In genomic region chr13:77859450-77859849, GRCh38 we compare ENCODE assay signal across 14 cellular contexts. TPM values are rescaled to one million over a fixed set of nuclear protein-coding genes. Genes with fewer than 3 reads are reported as not detected.
DNase-seq lines count a peak whose midpoint lies in the region; ATAC-seq, FAIRE-seq and TF ChIP-seq lines count a peak whose summit lies in the region.
"Had no signal": no experiment of that assay in that cellular context is flagged by ENCODE, and none has a peak within 500 bp of the region (broad histone marks: within the 10 kb centered on the region; RNA-seq: fewer than 3 reads in every experiment).

No MANE protein-coding gene starts in this region.

- no peak for FAIRE-seq in HepG2 (lab: Jason Lieb, UNC)
- FAIRE-seq: keratinocyte had no signal

- H3K9me3 Mint-ChIP-seq in GM23338 = no peaks in the 10 kb centered on the region
- H3K9me3 Mint-ChIP-seq: central memory CD8-positive, alpha-beta T cell; T-helper 1 cell treated with Interleukin-12 subunit alpha and Interleukin-12 subunit beta and Interleukin-4 antibody, amounts not matched to agents 30 μg/mL and 1 μg/mL, for 36 hours had no signal

- TF ChIP-seq POLR2A in testis (IDR thresholded peaks at IDR 0.05) (no peak), HepG2 (IDR thresholded peaks at IDR 0.05; ENCODE audit: insufficient read depth in 1 of 2, low read depth in 2 of 2, low read length in 2 of 2) (no peak)

- H2AFZ ChIP-seq in GM23338 (peak overlapping the region; percentile 19; the same call in 1 of the 2 replicates), HepG2 (ENCODE audit: low read length) (no peak overlapping the region)

- H3K27ac Mint-ChIP-seq in GM23338 = no peak overlapping the region; the same call in 1 of the 2 replicates
- H3K27ac Mint-ChIP-seq: T-helper 1 cell treated with Interleukin-12 subunit alpha and Interleukin-12 subunit beta and Interleukin-4 antibody, amounts not matched to agents 30 μg/mL and 1 μg/mL, for 36 hours had no signal

- H3K4me3 ChIP-seq in GM23338 = no peak overlapping the region
- H3K4me3 ChIP-seq in adipocyte (ENCODE audit: low read length) = peak overlapping the region; percentile 48
- H3K4me3 ChIP-seq in testis = no peak overlapping the region
- H3K4me3 ChIP-seq in HepG2 (replicated peaks in 1 of 3; ENCODE audit: insufficient read depth in 1 of 3, low read depth in 2 of 3, low read length in 3 of 3) = no peak overlapping the region

- intact Hi-C loops in left ventricle myocardium superior (cut with micrococcal nuclease) = no loop called here
- intact Hi-C loops in testis (cut with DNase I; ENCODE audit: low total_unique reads) = no loop called here
- intact Hi-C loops in HepG2 (cut with micrococcal nuclease; ENCODE audit: unreplicated experiment) = no loop called here

- H3K4me3 Mint-ChIP-seq in GM23338 = no peak overlapping the region
- H3K4me3 Mint-ChIP-seq: central memory CD8-positive, alpha-beta T cell; T-helper 1 cell treated with Interleukin-12 subunit alpha and Interleukin-12 subunit beta and Interleukin-4 antibody, amounts not matched to agents 30 μg/mL and 1 μg/mL, for 36 hours had no signal

- H3K36me3 ChIP-seq in GM23338 (ENCODE audit: insufficient read depth) = no peaks in the 10 kb centered on the region
- no peaks in the 10 kb centered on the region for H3K36me3 ChIP-seq in adipocyte (ENCODE audit: control insufficient read depth, insufficient read depth, low read length, severe bottlenecking)
- no peaks in the 10 kb centered on the region for H3K36me3 ChIP-seq in testis (ENCODE audit: low read depth, missing control alignments)
- H3K36me3 ChIP-seq in HepG2 (replicated peaks in 1 of 2; ENCODE audit: control insufficient read depth in 1 of 2, insufficient read depth in 2 of 2, low read length in 2 of 2) = no peaks in the 10 kb centered on the region

- peaks cover 2% of the 10 kb centered on the region for H3K27me3 Mint-ChIP-seq in GM23338 (ENCODE audit: insufficient read depth, low read depth, poor library complexity)

- H3K27me3 ChIP-seq in GM23338 (ENCODE audit: insufficient read depth) (no peaks in the 10 kb centered on the region), adipocyte (replicated peaks; ENCODE audit: control insufficient read depth, insufficient read depth, low read length) (no peaks in the 10 kb centered on the region), testis (no peaks in the 10 kb centered on the region), HepG2 (ENCODE audit: control insufficient read depth in 1 of 2, insufficient read depth in 2 of 2, low read length in 2 of 2) (no peaks in the 10 kb centered on the region; a peak in 1 of 5 replicates)

- DNase-seq in GM23338 (ENCODE audit: low spot score) (no peak), adipocyte (ENCODE audit: low read depth) (peak; percentile 64), left ventricle myocardium superior (no peak), testis (peak; percentile 18), NCI-H187 treated with DMSO at 0.1 percent for 48 hours (lab: John Stamatoyannopoulos, UW) (no peak), HepG2 (ENCODE audit: low spot score) (no peak)
- DNase-seq: activated CD4-positive, alpha-beta T cell treated with anti-CD3 and anti-CD28 coated beads, Interleukin-2, amount 50 U/mL, for 1 hour; activated effector memory CD4-positive, alpha-beta T cell treated with Interleukin-2 at 50 U/mL for 16 hours; NCI-H2081 treated with DMSO at 0.1 percent for 48 hours had no signal

- H3F3A ChIP-seq in GM23338 (replicated peaks; ENCODE audit: low read depth) = 0 out of 2 replicates have a peak, but pooled peaks cover 6% of the 10 kb centered on the region

- ATAC-seq in GM23338 = no peak
- ATAC-seq in left ventricle myocardium superior = peak; percentile 85
- ATAC-seq in HG03460 (IDR thresholded peaks at IDR 0.05; ENCODE audit: unreplicated experiment) = no peak
- ATAC-seq in HepG2 = no peak

- in situ Hi-C loops in HepG2 (cut with HindIII; ENCODE audit: extremely low pct_ligation_motif_present, low pct_unique_long_range_greater_than_20kb) = no loop called here

- H3K9me3 ChIP-seq in adipocyte (ENCODE audit: control insufficient read depth, low read length) (no peaks in the 10 kb centered on the region), testis (no peaks in the 10 kb centered on the region), HepG2 (ENCODE audit: low read length) (peaks cover 15% of the 10 kb centered on the region; the same call in 1 of the 2 replicates)

- 42 to 45% methylated on average over 8 of the region's 8 CpGs for WGBS in testis, 2 donors
- 24% methylated on average over 8 of the region's 8 CpGs for WGBS in HepG2 (ENCODE audit: low lambda C conversion rate)

- CTCF ChIA-PET in HepG2 (lab: Yijun Ruan, JAX; ENCODE audit: low intra/inter-chr PET ratio, low total read pairs) = no interaction called here

- TF ChIP-seq RAD21 in HepG2 (CRISPR knock-in tag; IDR thresholded peaks at IDR 0.05) = no peak

- H3K9ac ChIP-seq in adipocyte (ENCODE audit: low read length) = peak overlapping the region; percentile 36
- no peak overlapping the region for H3K9ac ChIP-seq in HepG2 (ENCODE audit: insufficient read depth, low read depth, low read length)

- peaks cover 7% of the 10 kb centered on the region; the same call in 2 of the 3 replicates for H3K36me3 Mint-ChIP-seq in GM23338 (ENCODE audit: low read depth)

- POLR2A ChIA-PET in HepG2 (lab: Yijun Ruan, JAX) = no interaction called here

- BruUV-seq in HepG2 (replicated peaks; lab: Mats Ljungman, UMichigan) = no TSS peak

- H3K79me2 ChIP-seq in GM23338 (replicated peaks; ENCODE audit: insufficient read depth) = no peaks in the 10 kb centered on the region
- H3K79me2 ChIP-seq in HepG2 (ENCODE audit: insufficient read depth, low read length) = no peaks in the 10 kb centered on the region

- H3K9me2 ChIP-seq in GM23338 (ENCODE audit: insufficient read depth) = peaks cover 6% of the 10 kb centered on the region; the same call in 1 of the 2 replicates

- no peak for TF ChIP-seq CTCF in GM23338 (conservative IDR thresholded peaks at IDR 0.05; ENCODE audit: low read depth in 2 of 2)
- TF ChIP-seq CTCF in testis (IDR thresholded peaks at IDR 0.05) = no peak
- TF ChIP-seq CTCF in HepG2 (CRISPR knock-in tag; IDR thresholded peaks at IDR 0.05) = no peak

- H3K4me1 ChIP-seq in GM23338 (ENCODE audit: insufficient read depth) = peaks cover 16% of the 10 kb centered on the region
- peaks cover 20% of the 10 kb centered on the region for H3K4me1 ChIP-seq in adipocyte (ENCODE audit: control insufficient read depth, insufficient read depth, low read length)
- no peaks in the 10 kb centered on the region for H3K4me1 ChIP-seq in testis
- H3K4me1 ChIP-seq in HepG2 (ENCODE audit: insufficient read depth, low read length) = no peaks in the 10 kb centered on the region

- H3K27ac ChIP-seq in GM23338 (ENCODE audit: low read depth) = no peak overlapping the region
- no peak overlapping the region for H3K27ac ChIP-seq in testis
- H3K27ac ChIP-seq in HepG2 (ENCODE audit: extremely low read length, insufficient read depth, low read length) = no peak overlapping the region

- peaks cover 39% of the 10 kb centered on the region for H3K4me1 Mint-ChIP-seq in GM23338
- H3K4me1 Mint-ChIP-seq: central memory CD8-positive, alpha-beta T cell had no signal

- H4K20me1 ChIP-seq in GM23338 (replicated peaks; ENCODE audit: insufficient read depth) = no peaks in the 10 kb centered on the region
- no peaks in the 10 kb centered on the region for H4K20me1 ChIP-seq in HepG2 (ENCODE audit: insufficient read depth, low read length)

- H3K4me2 ChIP-seq in GM23338 (no peak overlapping the region), HepG2 (ENCODE audit: low read depth, low read length) (no peak overlapping the region)

- no peak for TF ChIP-seq EP300 in HepG2 (IDR thresholded peaks at IDR 0.05; ENCODE audit: low read depth in 2 of 2, low read length in 2 of 2)
- TF ChIP-seq EP300 in HepG2 (CRISPR knock-in tag; IDR thresholded peaks at IDR 0.05; ENCODE audit: borderline replicate concordance) = no peak

TF ChIP-seq in GM23338, 12 proteins besides CTCF, POLR2A, EP300 and RAD21 (continues in another document):
- TF ChIP-seq CREB1 (CRISPR knock-in tag; IDR thresholded peaks at IDR 0.05; ENCODE audit: low read depth) (no peak), ZNF114 (CRISPR knock-in tag; IDR thresholded peaks at IDR 0.05) (no peak)

TF ChIP-seq in HepG2, 621 proteins besides CTCF, POLR2A, EP300 and RAD21 (continues in another document):
- no peak for TF ChIP-seq SATB2 (CRISPR knock-in tag; IDR thresholded peaks at IDR 0.05)
- no peak for TF ChIP-seq ZNF546 (CRISPR knock-in tag; conservative IDR thresholded peaks at IDR 0.05)

RNA-seq across cellular contexts. Expression of gene EDNRB, which starts 59.2 kb away (rescaled TPM):
- 28.9 and 29.2 TPM in 2 replicates for total RNA-seq in GM23338 (2014; rRNA removed; shearing (Covaris generic))
- polyA plus RNA-seq in GM23338 (2016; fragmentation: Nextera tagmentation; extraction: Ambion mirVana) (27.9 and 29.4 TPM in 2 replicates), testis (ENCODE audit: insufficient read depth, low read depth, low replicate concordance) (3.5 TPM), HepG2 (2011; rRNA removed) (not detected in 2 replicates)
- total RNA-seq in left ventricle myocardium superior (15.6 TPM), testis (1 to 10 TPM; 4.6 to 5.9 TPM), HepG2 (2016; rRNA removed; fragmentation: Illumina TruSeq; extraction: Trizol) (not detected in 2 replicates)
- total RNA-seq in HepG2 (2016; cell fraction: cytosol; rRNA removed; fragmentation: Illumina TruSeq; extraction: Trizol; ENCODE audit: low read depth) = not detected in 2 replicates
- not detected in 2 replicates for total RNA-seq in HepG2 (2016; cell fraction: insoluble cytoplasmic fraction; rRNA removed; fragmentation: Illumina TruSeq; extraction: Trizol)
- not detected in 2 replicates for total RNA-seq in HepG2 (2016; cell fraction: membrane; rRNA removed; fragmentation: Illumina TruSeq; extraction: Trizol)
- not detected in 2 replicates for total RNA-seq in HepG2 (2016; cell fraction: nucleus; rRNA removed; fragmentation: Illumina TruSeq; extraction: Trizol)
- polyA plus RNA-seq in HepG2 (2011; cell fraction: cytosol; rRNA removed) = not detected in 2 replicates
- polyA plus RNA-seq in HepG2 (2011; cell fraction: nucleus; rRNA removed) = not detected in 2 replicates
- polyA plus RNA-seq in HepG2 (2012) = not detected in 2 replicates
- polyA plus RNA-seq in HepG2 (2016; cell fraction: cytosol; fragmentation: Illumina TruSeq; extraction: Trizol; ENCODE audit: low read depth) = not detected in 2 replicates
- not detected in 2 replicates for polyA plus RNA-seq in HepG2 (2016; cell fraction: insoluble cytoplasmic fraction; fragmentation: Illumina TruSeq; extraction: Trizol; ENCODE audit: low read depth)
- not detected in 2 replicates for polyA plus RNA-seq in HepG2 (2016; cell fraction: membrane; fragmentation: Illumina TruSeq; extraction: Trizol; ENCODE audit: low read depth)
- polyA plus RNA-seq in HepG2 (2016; cell fraction: nucleus; fragmentation: Illumina TruSeq; extraction: Trizol; ENCODE audit: insufficient read depth, low read depth) = not detected in 2 replicates
- not detected in 2 replicates for polyA minus RNA-seq in HepG2 (2011; rRNA and poly(A)+ RNA removed; ENCODE audit: low replicate concordance)
- not detected in 2 replicates for polyA minus RNA-seq in HepG2 (2011; cell fraction: cytosol; rRNA and poly(A)+ RNA removed)
- polyA minus RNA-seq in HepG2 (2011; cell fraction: nucleus; rRNA and poly(A)+ RNA removed) = not detected in 2 replicates
- total RNA-seq: OCI-LY7 had no signal

Comparison
In these comparisons a context has a peak if more than half of its experiments do, and no peak if none do; other contexts are left out.
1. DNase-seq: peak in adipocyte (single experiment) and testis (single experiment); none in GM23338 (single experiment), left ventricle myocardium superior (single experiment), NCI-H187 treated with DMSO at 0.1 percent for 48 hours (single experiment) and HepG2 (single experiment).